In the genomic region with DNA sequence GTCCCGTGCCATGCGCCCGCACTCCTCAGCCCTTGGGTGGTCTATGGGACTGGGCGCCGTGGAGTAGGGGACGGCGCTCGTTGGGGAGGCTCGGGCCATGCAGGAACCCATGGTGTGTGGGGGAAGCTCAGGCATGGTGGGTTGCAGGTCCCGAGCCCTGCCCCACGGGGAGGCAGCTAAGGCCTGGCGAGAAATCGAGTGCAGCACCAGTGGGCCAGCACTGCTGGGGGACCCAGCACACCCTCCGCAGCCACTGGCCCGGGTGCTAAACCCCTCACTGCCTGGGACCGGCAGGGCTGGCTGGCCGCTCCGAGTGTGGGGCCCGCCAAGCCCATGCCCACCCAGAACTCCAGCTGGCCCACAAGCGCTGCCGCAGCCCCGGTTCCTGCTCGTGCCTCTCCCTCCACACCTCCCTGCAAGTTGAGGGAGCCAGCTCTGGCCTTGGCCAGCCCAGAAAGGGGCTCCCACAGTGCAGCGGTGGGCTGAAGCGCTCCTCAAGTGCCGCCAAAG, we compare ENCODE assay signal across 1 cellular context. TPM values are rescaled to one million over a fixed set of nuclear protein-coding genes. Genes with fewer than 3 reads are reported as not detected.
"Had no signal": no experiment of that assay in that cellular context is flagged by ENCODE, and none has a peak within 500 bp of the region (broad histone marks: within the 10 kb centered on the region; RNA-seq: fewer than 3 reads in every experiment).

No MANE protein-coding gene starts in this region.

RNA-seq across cellular contexts. Expression of a gene that starts 45.4 kb away (rescaled TPM):
- polyA plus RNA-seq: cardiac muscle cell had no signal
